Comparison of ENCODE assay signal across 22 cellular contexts in genomic region chr2:215866594-215866993, GRCh38.
"Had no signal": no experiment of that assay in that cellular context is flagged by ENCODE, and none has a peak within 500 bp of the region (broad histone marks: within the 10 kb centered on the region; RNA-seq: fewer than 3 reads in every experiment).

No MANE protein-coding gene starts in this region.

- FAIRE-seq: colon, keratinocyte, small intestine, urothelium cell line had no signal

- H3K36me3 Mint-ChIP-seq: naive thymus-derived CD8-positive, alpha-beta T cell; type B pancreatic cell had no signal

- H3K27me3 Mint-ChIP-seq: type B pancreatic cell had no signal

- H3K27me3 ChIP-seq: esophagus squamous epithelium, gastroesophageal sphincter had no signal

- DNase-seq: cerebellar nuclear complex; effector memory CD8-positive, alpha-beta T cell; esophagus squamous epithelium; foreskin fibroblast; glutamatergic neuron; left ventricle myocardium inferior; lower lobe of right lung; mesenchymal stem cell; naive thymus-derived CD8-positive, alpha-beta T cell; occipital lobe; psoas muscle; small intestine; stimulated activated CD4-positive, alpha-beta T cell treated with anti-CD3 and anti-CD28 coated beads, Interleukin-2, amount 100 ng/mL, for 48 hours; stimulated activated naive CD4-positive, alpha-beta T cell treated with Interleukin-2 at 50 U/mL for 16 hours had no signal

- H3K4me1 Mint-ChIP-seq: naive thymus-derived CD8-positive, alpha-beta T cell had no signal

- ATAC-seq: effector memory CD8-positive, alpha-beta T cell; gastroesophageal sphincter; lower lobe of right lung; naive thymus-derived CD8-positive, alpha-beta T cell; psoas muscle had no signal

- H3K36me3 ChIP-seq: esophagus squamous epithelium, gastroesophageal sphincter, left ventricle myocardium inferior, lower lobe of right lung had no signal

- H3K27ac Mint-ChIP-seq: dendritic cell treated with granulocyte-macrophage colony-stimulating factor and Interleukin-4, amounts not matched to agents 40 ng/mL and 50 ng/mL, for 4 days; effector memory CD8-positive, alpha-beta T cell; naive thymus-derived CD8-positive, alpha-beta T cell; type B pancreatic cell had no signal

- H3K9me3 ChIP-seq: esophagus squamous epithelium, gastroesophageal sphincter, left ventricle myocardium inferior, lower lobe of right lung, psoas muscle had no signal

- H3K4me3 ChIP-seq: esophagus squamous epithelium, gastroesophageal sphincter, left ventricle myocardium inferior, lower lobe of right lung, psoas muscle had no signal

- H3K27ac ChIP-seq: esophagus squamous epithelium, gastroesophageal sphincter, left ventricle myocardium inferior, lower lobe of right lung, parathyroid adenoma, psoas muscle had no signal

- H3K79me2 ChIP-seq: parathyroid adenoma had no signal

- H2AFZ ChIP-seq: parathyroid adenoma had no signal

- H3K4me1 ChIP-seq: esophagus squamous epithelium, left ventricle myocardium inferior, lower lobe of right lung, parathyroid adenoma, psoas muscle had no signal

- H3K9me3 Mint-ChIP-seq: effector memory CD8-positive, alpha-beta T cell; naive thymus-derived CD8-positive, alpha-beta T cell had no signal

- H3K4me3 Mint-ChIP-seq: dendritic cell treated with granulocyte-macrophage colony-stimulating factor and Interleukin-4, amounts not matched to agents 40 ng/mL and 50 ng/mL, for 4 days; effector memory CD8-positive, alpha-beta T cell; naive thymus-derived CD8-positive, alpha-beta T cell; neural crest cell; type B pancreatic cell had no signal

- H3K9ac ChIP-seq: parathyroid adenoma had no signal
